8 cellular contexts compared by ENCODE assay signal in the genomic region with DNA sequence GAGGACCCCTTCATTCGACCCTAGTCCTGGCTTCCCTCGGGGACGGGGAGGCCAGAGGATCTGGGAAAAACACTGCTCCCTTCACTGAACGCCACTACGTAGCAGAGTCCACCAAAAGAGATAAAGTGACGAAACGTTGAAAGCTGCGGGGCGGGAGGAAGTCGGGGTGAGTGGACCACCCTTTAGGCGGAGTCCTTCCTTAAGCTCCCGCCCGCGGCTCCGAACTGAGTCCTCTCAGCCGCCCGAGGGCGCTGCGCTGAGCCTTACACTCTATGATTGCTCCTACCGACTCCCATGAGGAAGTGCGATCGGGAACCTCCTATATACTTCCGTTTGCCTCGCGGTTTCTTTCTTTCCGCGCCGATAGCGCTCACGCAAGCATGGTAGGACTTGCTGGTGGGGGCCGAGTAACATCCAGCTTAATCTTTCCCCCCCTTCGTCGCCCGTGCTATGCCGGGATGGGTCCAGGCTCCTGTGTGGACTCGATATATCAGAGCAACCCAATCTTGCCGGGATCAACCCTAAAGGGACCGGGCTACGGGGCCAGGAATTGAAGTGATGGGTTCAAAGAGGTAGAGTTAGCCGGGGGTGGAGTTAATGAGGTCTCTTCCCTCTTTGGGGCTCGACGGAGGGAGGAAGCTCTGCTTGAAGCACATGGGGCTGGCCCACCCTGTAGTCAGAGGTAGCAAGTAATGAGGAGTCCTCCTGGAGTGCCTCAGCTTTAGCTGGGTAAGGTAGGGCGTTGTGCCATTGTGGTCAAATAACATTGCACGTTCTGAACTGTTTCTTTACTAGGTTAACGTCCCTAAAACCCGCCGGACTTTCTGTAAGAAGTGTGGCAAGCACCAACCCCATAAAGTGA. TPM values are rescaled to one million over a fixed set of nuclear protein-coding genes. Genes with fewer than 3 reads are reported as not detected.
DNase-seq lines count a peak whose midpoint lies in the region; TF ChIP-seq lines count a peak whose summit lies in the region.

A gene (plus strand): TSS at position 348 of the 862 bp plus-strand sequence. CDS start 33 bp downstream, at position 381.

- H3K23ac ChIP-seq in H9 (ENCODE audit: insufficient read length, low read depth, low read length) (no peak within 1 kb of the TSS), neuronal stem cell (ENCODE audit: low read depth, low read length, poor library complexity) (no peak within 1 kb of the TSS)

- WGBS in H9 (ENCODE audit: extremely low coverage, insufficient read length, low lambda C conversion rate), result no CpG with 5 or more reads among the region's 47 CpGs
- WGBS in neuronal stem cell (ENCODE audit: extremely low coverage in 2 of 2, insufficient read length in 2 of 2, insufficient replicate concordance in 1 of 2), 2 donors, result no CpG with 5 or more reads among the region's 47 CpGs

- peak within 1 kb of the TSS; percentile 95 to 99 (median 97) for H3K27ac Mint-ChIP-seq in H9

- H2AFZ ChIP-seq in H9 (ENCODE audit: low read length) (peak within 1 kb of the TSS; percentile 84), neuronal stem cell (ENCODE audit: low read length) (peak within 1 kb of the TSS; percentile 88)

- H4K8ac ChIP-seq in H9 (replicated peaks; ENCODE audit: insufficient read length, low read depth, low read length) (no peak within 1 kb of the TSS), neuronal stem cell (ENCODE audit: low read depth, low read length) (peak within 1 kb of the TSS; percentile 65)

- H3K4ac ChIP-seq in H9 (ENCODE audit: low read depth, low read length), result no peak within 1 kb of the TSS
- no peak within 1 kb of the TSS for H3K4ac ChIP-seq in neuronal stem cell (ENCODE audit: low read length)

- no peaks in the 10 kb centered on the region; the same call in 1 of the 2 replicates for H3K27me3 Mint-ChIP-seq in H9 (ENCODE audit: low read depth)

- H3K9me3 Mint-ChIP-seq in H9, result peaks cover 60 to 64% of the 10 kb centered on the region in 2 experiments

- H2BK15ac ChIP-seq in H9 (ENCODE audit: low read depth, low read length), result no peak within 1 kb of the TSS
- no peak within 1 kb of the TSS for H2BK15ac ChIP-seq in neuronal stem cell (ENCODE audit: low read length)

- H2AK5ac ChIP-seq in H9 (ENCODE audit: insufficient read length, low read length) (no peak within 1 kb of the TSS), neuronal stem cell (ENCODE audit: low read depth, low read length) (no peak within 1 kb of the TSS)

- no peaks in the 10 kb centered on the region; the same call in 1 of the 2 replicates for H3K4me1 ChIP-seq in H9 (ENCODE audit: insufficient read depth, low read length)
- peaks cover 3 to 9% of the 10 kb centered on the region in 2 donors for H3K4me1 ChIP-seq in neuronal stem cell (ENCODE audit: control insufficient read depth in 2 of 2, insufficient read depth in 1 of 2, low read depth in 1 of 2, low read length in 2 of 2)

- peaks cover 12 to 16% of the 10 kb centered on the region in 2 experiments for H3K4me1 Mint-ChIP-seq in H9

- H3K27ac ChIP-seq in H9 (ENCODE audit: insufficient read length, low read depth, low read length) (peak within 1 kb of the TSS; percentile 57), neuronal stem cell (replicated peaks; ENCODE audit: low read length) (peak within 1 kb of the TSS; percentile 51)

- H3K4me3 Mint-ChIP-seq in H9, result peak within 1 kb of the TSS; percentile 93 to 95

- H2BK5ac ChIP-seq in H9 (ENCODE audit: insufficient read length, low read length), result no peak within 1 kb of the TSS
- H2BK5ac ChIP-seq in neuronal stem cell (ENCODE audit: low read length), result no peak within 1 kb of the TSS

- in situ Hi-C loops in G401 (cut with HindIII; ENCODE audit: low sequenced_read_pairs), result no loop called here

- H4K91ac ChIP-seq in H9 (ENCODE audit: insufficient read length, low read depth, low read length) (no peak within 1 kb of the TSS), neuronal stem cell (ENCODE audit: low read depth, low read length, poor library complexity) (no peak within 1 kb of the TSS)

- H3K36me3 ChIP-seq in neuronal stem cell (replicated peaks in 1 of 2; ENCODE audit: control insufficient read depth in 2 of 2, insufficient read depth in 2 of 2, low read length in 2 of 2), result peaks cover 8 to 43% of the 10 kb centered on the region in 2 donors

- peak; percentile 88 for DNase-seq in G401 (ENCODE audit: low spot score)
- peak; percentile 91 for DNase-seq in H9
- DNase-seq in M059J (ENCODE audit: low read depth), result peak; percentile 93
- peak; percentile 82 for DNase-seq in SHP77 (lab: John Stamatoyannopoulos, UW)
- peak; percentile 93 for DNase-seq in activated effector memory CD4-positive, alpha-beta T cell treated with anti-CD3 and anti-CD28 coated beads, Interleukin-2, amount 50 U/mL, for 16 hours
- peak; percentile 85 for DNase-seq in foreskin melanocyte
- peak; percentile 70 for DNase-seq in neuronal stem cell (ENCODE audit: low spot score)

- H3K4me2 ChIP-seq in H9 (ENCODE audit: insufficient read depth, insufficient read length, low read length) (peak within 1 kb of the TSS; percentile 75), neuronal stem cell (ENCODE audit: insufficient read depth, low read length, poor library complexity, severe bottlenecking) (peak within 1 kb of the TSS; percentile 54)

- no peaks in the 10 kb centered on the region for H3K23me2 ChIP-seq in H9 (ENCODE audit: insufficient read length, low read depth, low read length, poor library complexity, severe bottlenecking)

- H3K27me3 ChIP-seq in H9 (ENCODE audit: insufficient read depth, low read length) (no peaks in the 10 kb centered on the region), neuronal stem cell (ENCODE audit: control insufficient read depth in 3 of 3, insufficient read depth in 3 of 3, low read depth in 1 of 3, low read length in 3 of 3) (no peaks in the 10 kb centered on the region)

- H3K36me3 Mint-ChIP-seq in H9 (ENCODE audit: insufficient read depth in 1 of 3, low read depth in 3 of 3), result peaks cover 32 to 45% (median 43%) of the 10 kb centered on the region in 3 experiments

- H3K18ac ChIP-seq in H9 (ENCODE audit: insufficient read length, low read depth, low read length), result peak within 1 kb of the TSS; percentile 77
- H3K18ac ChIP-seq in neuronal stem cell (ENCODE audit: low read length), result peak within 1 kb of the TSS; percentile 80

- no peaks in the 10 kb centered on the region for H3K79me2 ChIP-seq in H9 (ENCODE audit: insufficient read depth, low read length)

- no peak within 1 kb of the TSS for H3K56ac ChIP-seq in H9 (ENCODE audit: insufficient read length, low read depth, low read length)

- H3K9ac ChIP-seq in H9 (ENCODE audit: extremely low read depth, insufficient read length, low read length), result peak within 1 kb of the TSS; percentile 97
- peak within 1 kb of the TSS; percentile 97 for H3K9ac ChIP-seq in neuronal stem cell (ENCODE audit: low read depth, low read length, poor library complexity)

- peak within 1 kb of the TSS; percentile 82 for H4K5ac ChIP-seq in H9 (ENCODE audit: insufficient read length, low read depth, low read length)

- no peaks in the 10 kb centered on the region for H4K20me1 ChIP-seq in H9 (ENCODE audit: control insufficient read depth, insufficient read depth, insufficient read length)

- no peak within 1 kb of the TSS for H2BK120ac ChIP-seq in H9 (ENCODE audit: low read depth, low read length, poor library complexity, severe bottlenecking)
- no peak within 1 kb of the TSS for H2BK120ac ChIP-seq in neuronal stem cell (ENCODE audit: low read depth, low read length)

- peak within 1 kb of the TSS; percentile 74 to 97 for H3K4me3 ChIP-seq in neuronal stem cell (ENCODE audit: low read length in 2 of 2)

- H3T11ph ChIP-seq in H9 (ENCODE audit: low read length), result peak within 1 kb of the TSS; percentile 13

- no peak within 1 kb of the TSS for H2BK20ac ChIP-seq in H9 (ENCODE audit: low read depth, low read length, poor library complexity, severe bottlenecking)

- H3K9me3 ChIP-seq in H9 (ENCODE audit: control insufficient read depth, low read depth, low read length) (peaks cover 32% of the 10 kb centered on the region), neuronal stem cell (replicated peaks in 1 of 2; ENCODE audit: control insufficient read depth in 2 of 2, insufficient read depth in 1 of 2, low read depth in 1 of 2, low read length in 2 of 2) (no peaks in the 10 kb centered on the region)

- no peaks in the 10 kb centered on the region for H3K79me1 ChIP-seq in H9 (ENCODE audit: insufficient read depth, low read depth, low read length, poor library complexity, severe bottlenecking)
- peaks cover 3% of the 10 kb centered on the region for H3K79me1 ChIP-seq in neuronal stem cell (ENCODE audit: low read depth, low read length)

- TF ChIP-seq CTCF in H9 (conservative IDR thresholded peaks at IDR 0.05) (peak; percentile 72), subcutaneous adipose tissue (IDR thresholded peaks at IDR 0.05; ENCODE audit: low read depth) (no peak)

- peak within 1 kb of the TSS; percentile 85 for H3K14ac ChIP-seq in H9 (ENCODE audit: insufficient read depth, low read length)
- no peak within 1 kb of the TSS for H3K14ac ChIP-seq in neuronal stem cell (ENCODE audit: low read length)

- H2BK12ac ChIP-seq in H9 (ENCODE audit: insufficient read length, low read depth, low read length) (no peak within 1 kb of the TSS), neuronal stem cell (ENCODE audit: low read length) (no peak within 1 kb of the TSS)

RNA-seq across cellular contexts. Expression of the gene that starts here (rescaled TPM):
- 415 and 688 TPM in 2 replicates for total RNA-seq in G401 (2014; rRNA removed; shearing (Covaris generic))
- 411 and 428 TPM in 2 replicates for total RNA-seq in H9 (2021)
- 1,377 and 1,626 TPM in 2 replicates for total RNA-seq in M059J (2014; rRNA removed; shearing (Covaris generic))
- polyA plus RNA-seq in neuronal stem cell (2013, experiment 1 of 2), result 6,169 TPM
- 5,932 TPM for polyA plus RNA-seq in neuronal stem cell (2013, experiment 2 of 2)
- 1,000 to 10,000 TPM in 3 of 4 donors, 100 to 1,000 TPM in 1; 559 to 2,041 (median 1,502) TPM for total RNA-seq in subcutaneous adipose tissue

Comparison
In these comparisons a context has a peak if more than half of its experiments do, and no peak if none do; other contexts are left out.
1. Peak in every context shown above with its lines: DNase-seq, H3K4me3 ChIP-seq and H3K27ac ChIP-seq.